In genomic region chr9:70415041-70415440, GRCh38 we compare ENCODE assay signal across 9 cellular contexts. TPM values are rescaled to one million over a fixed set of nuclear protein-coding genes. Genes with fewer than 3 reads are reported as not detected.
DNase-seq lines count a peak whose midpoint lies in the region; TF ChIP-seq lines count a peak whose summit lies in the region.
"Had no signal": no experiment of that assay in that cellular context is flagged by ENCODE, and none has a peak within 500 bp of the region (broad histone marks: within the 10 kb centered on the region; RNA-seq: fewer than 3 reads in every experiment).

No MANE protein-coding gene starts in this region.

- H3K36me3 Mint-ChIP-seq in activated naive CD4-positive, alpha-beta T cell treated with anti-CD3 and anti-CD28 coated beads, Interleukin-2, amount 10 ng/mL, durations not matched to agents 7 days and 5 days = peaks cover 11% of the 10 kb centered on the region

- H3K27ac ChIP-seq in brain microvascular endothelial cell (peak overlapping the region; percentile 98), mucosa of rectum (ENCODE audit: low read depth in 2 of 2, low read length in 2 of 2) (peak overlapping the region; percentile 100), tibial artery (peak overlapping the region; percentile 100), A673 (ENCODE audit: low read depth, low read length, poor library complexity, severe bottlenecking) (no peak overlapping the region)

- BruUV-seq in A673 (replicated peaks; lab: Mats Ljungman, UMichigan) = no TSS peak

- intact Hi-C loops in tibial artery (cut with DNase I; ENCODE audit: low total_unique reads) (no loop called here), A673 (cut with micrococcal nuclease; ENCODE audit: unreplicated experiment) (loop anchor here (5.0 to 10.0 kb wide), 2 partner anchors 67 to 160 kb away; partner anchors contain the start of gene SMC5)

- H3K27me3 ChIP-seq in brain microvascular endothelial cell (replicated peaks) (no peaks in the 10 kb centered on the region), mucosa of rectum (ENCODE audit: control insufficient read depth in 2 of 2, insufficient read depth in 2 of 2, low read length in 2 of 2) (no peaks in the 10 kb centered on the region), tibial artery (peaks cover 0 to 2% of the 10 kb centered on the region in 2 donors), A673 (replicated peaks; ENCODE audit: insufficient read depth, low read depth, low read length, poor library complexity) (no peaks in the 10 kb centered on the region)

- no peak for DNase-seq in activated naive CD4-positive, alpha-beta T cell treated with anti-CD3 and anti-CD28 coated beads, Interleukin-2, amount 10 ng/mL, durations not matched to agents 7 days and 5 days
- no peak for DNase-seq in activated naive CD4-positive, alpha-beta T cell treated with anti-CD3 and anti-CD28 coated beads, Interleukin-2, amount 50 U/mL, for 16 hours
- DNase-seq in brain microvascular endothelial cell (no peak), tibial artery (no peak), A673 (ENCODE audit: low spot score) (no peak), SIG-M5 treated with dmso at 0.1 percent for 504 hours (lab: John Stamatoyannopoulos, UW; ENCODE audit: unreplicated experiment) (no peak), NCI-H774 (lab: John Stamatoyannopoulos, UW) (no peak)
- DNase-seq: activated gamma-delta T cell treated with Interleukin-2 at 50 U/mL for 16 hours had no signal

- POLR2A ChIA-PET in A673 (lab: Charles Lee; ENCODE audit: low non-redundant PET) = no interaction called here

- peak overlapping the region; percentile 98 to 100 for H3K9ac ChIP-seq in mucosa of rectum (ENCODE audit: low read depth in 1 of 2, low read length in 2 of 2)

- no peaks in the 10 kb centered on the region for H3K9me3 Mint-ChIP-seq in activated naive CD4-positive, alpha-beta T cell treated with anti-CD3 and anti-CD28 coated beads, Interleukin-2, amount 10 ng/mL, durations not matched to agents 7 days and 5 days

- H3K4me3 ChIP-seq in brain microvascular endothelial cell (ENCODE audit: low read depth, low read length) = no peak overlapping the region
- H3K4me3 ChIP-seq in mucosa of rectum (ENCODE audit: low read length in 2 of 2) = peak overlapping the region; percentile 86 to 100
- peak overlapping the region; percentile 94 to 97 for H3K4me3 ChIP-seq in tibial artery
- no peak overlapping the region for H3K4me3 ChIP-seq in A673 (ENCODE audit: low read depth, low read length, poor library complexity, severe bottlenecking)

- peaks cover 45% of the 10 kb centered on the region for H3K4me1 Mint-ChIP-seq in activated naive CD4-positive, alpha-beta T cell treated with anti-CD3 and anti-CD28 coated beads, Interleukin-2, amount 10 ng/mL, durations not matched to agents 7 days and 5 days

- H3K4me1 ChIP-seq in mucosa of rectum (ENCODE audit: control insufficient read depth in 2 of 2, insufficient read depth in 2 of 2, low read length in 2 of 2) = peaks cover 26 to 40% of the 10 kb centered on the region in 2 donors
- peaks cover 0 to 44% (median 23%) of the 10 kb centered on the region in 4 donors for H3K4me1 ChIP-seq in tibial artery
- H3K4me1 ChIP-seq in A673 (ENCODE audit: insufficient read depth, low read length, poor library complexity, severe bottlenecking) = peaks cover 17% of the 10 kb centered on the region

- in situ Hi-C loops in brain microvascular endothelial cell (cut with HindIII; ENCODE audit: low pct_ligation_motif_present, low sequenced_read_pairs) = loop anchor here (25.0 kb wide), 1 partner anchor 172 kb away; no protein-coding TSS in a partner anchor

- H3K36me3 ChIP-seq in brain microvascular endothelial cell (replicated peaks) (no peaks in the 10 kb centered on the region), mucosa of rectum (ENCODE audit: control insufficient read depth in 2 of 2, insufficient read depth in 2 of 2, low read length in 2 of 2) (peaks cover 0 to 3% of the 10 kb centered on the region in 2 donors), tibial artery (peaks cover 0 to 11% (median 3%) of the 10 kb centered on the region in 3 donors), A673 (ENCODE audit: insufficient read depth, low read length, poor library complexity, severe bottlenecking) (no peaks in the 10 kb centered on the region)

- peak overlapping the region; percentile 100 for H3K27ac Mint-ChIP-seq in activated naive CD4-positive, alpha-beta T cell treated with anti-CD3 and anti-CD28 coated beads, Interleukin-2, amount 10 ng/mL, durations not matched to agents 7 days and 5 days

- CTCF ChIA-PET in activated naive CD4-positive, alpha-beta T cell treated with anti-CD3 and anti-CD28 coated beads, Interleukin-2, amount 10 ng/mL, durations not matched to agents 7 days and 5 days (lab: Charles Lee) = interaction anchor here (0.9 to 1.9 kb wide), 3 partner anchors 9 to 187 kb away, joined by 3 to 18 read pairs (median 5); no protein-coding TSS in a partner anchor
- CTCF ChIA-PET in A673 (lab: Charles Lee) = no interaction called here

- TF ChIP-seq CTCF in brain microvascular endothelial cell (IDR thresholded peaks at IDR 0.05; ENCODE audit: low read depth, low read length, missing control alignments) (no peak), tibial artery (IDR thresholded peaks at IDR 0.05) (no peak), A673 (conservative IDR thresholded peaks at IDR 0.05; ENCODE audit: low read depth, low read length) (no peak)

- peaks cover 8% of the 10 kb centered on the region for H3K27me3 Mint-ChIP-seq in activated naive CD4-positive, alpha-beta T cell treated with anti-CD3 and anti-CD28 coated beads, Interleukin-2, amount 10 ng/mL, durations not matched to agents 7 days and 5 days

- peak overlapping the region; percentile 94 for H3K4me3 Mint-ChIP-seq in activated naive CD4-positive, alpha-beta T cell treated with anti-CD3 and anti-CD28 coated beads, Interleukin-2, amount 10 ng/mL, durations not matched to agents 7 days and 5 days

- H3K9me3 ChIP-seq in mucosa of rectum (ENCODE audit: control insufficient read depth in 2 of 2, low read length in 2 of 2) (no peaks in the 10 kb centered on the region), tibial artery (no peaks in the 10 kb centered on the region), A673 (ENCODE audit: low read depth, low read length, poor library complexity, severe bottlenecking) (no peaks in the 10 kb centered on the region)

RNA-seq across cellular contexts. Expression of gene KLF9, which starts 0.6 kb away (rescaled TPM):
- total RNA-seq in A673 (2021) = 0.34 and 1.0 TPM in 2 replicates

Comparison
In these comparisons a context has a peak if more than half of its experiments do, and no peak if none do; other contexts are left out.
1. H3K4me3 ChIP-seq: peak in mucosa of rectum (2 of 2) and tibial artery (2 of 2); none in brain microvascular endothelial cell (single experiment) and A673 (single experiment).